21 cellular contexts compared by ENCODE assay signal in the genomic region with DNA sequence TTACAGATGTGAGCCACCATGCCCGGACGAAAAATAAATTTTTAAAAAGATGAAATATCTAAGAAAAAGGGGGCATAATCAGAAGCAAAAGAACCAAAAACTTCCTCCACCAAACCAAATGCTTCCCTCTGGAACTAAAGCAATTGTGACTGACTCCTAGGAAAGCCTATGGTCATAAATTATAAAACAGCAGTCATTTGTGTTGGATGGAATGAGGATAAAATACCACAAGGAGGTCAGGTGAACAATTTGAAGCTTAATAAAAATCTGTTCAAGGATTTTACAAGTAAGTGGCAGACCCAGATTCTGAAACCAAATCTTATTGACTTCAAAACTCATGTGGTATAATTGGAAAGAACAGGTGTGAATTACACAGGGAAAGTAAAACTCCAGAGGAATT.
A peak's percentile ranks its signal among the peaks of the same experiment; 100 is the strongest.
DNase-seq lines count a peak whose midpoint lies in the region; TF ChIP-seq lines count a peak whose summit lies in the region.
"Had no signal": no experiment of that assay in that cellular context is flagged by ENCODE, and none has a peak within 500 bp of the region (broad histone marks: within the 10 kb centered on the region; RNA-seq: fewer than 3 reads in every experiment).

No MANE protein-coding gene starts in this region.

- DNase-seq in HEK293T (ENCODE audit: extremely low spot score) (no peak), dorsolateral prefrontal cortex (no peak), vagina (ENCODE audit: extremely low spot score in 2 of 2) (no peak), ecto neural progenitor cell (ENCODE audit: low spot score) (no peak), COLO668 (lab: John Stamatoyannopoulos, UW; ENCODE audit: unreplicated experiment) (no peak)
- DNase-seq: AML-193; BE2C; Calu3; CD4-positive, alpha-beta T cell; CD8-positive, alpha-beta memory T cell; COR-L47; DMS79; EL; GDM1; GM23248; H7; HCEC 1CT; HFFc6 had no signal

- TF ChIP-seq CTCF in HEK293 (tag by site-specific recombination; IDR thresholded peaks at IDR 0.05) = no peak
- TF ChIP-seq CTCF in dorsolateral prefrontal cortex (IDR thresholded peaks at IDR 0.05 in 54 of 56, conservative IDR thresholded peaks at IDR 0.05 in 2 of 56; ENCODE audit: low read depth in 1 of 56, partially characterized antibody in 56 of 56) = no peak
- TF ChIP-seq CTCF in vagina (IDR thresholded peaks at IDR 0.05) = no peak

- CTCF ChIA-PET in HEK293 (lab: Yijun Ruan, JAX) (interaction anchor here (0.6 to 1.3 kb wide), 2 partner anchors 8 to 214 kb away, joined by 3 to 6 read pairs; no protein-coding TSS in a partner anchor), HEK293T (lab: Yijun Ruan, JAX) (no interaction called here)

- H3K27ac ChIP-seq in HEK293 (ENCODE audit: extremely low read depth, low read depth, low read length) (no peak overlapping the region), dorsolateral prefrontal cortex (peak overlapping the region in 36 of 59 donors; percentile 15 to 98 (median 92)), vagina (peak overlapping the region; percentile 17)
- H3K27ac ChIP-seq: BLaER1 treated with 17β-estradiol and CSF1 and Interleukin-3, amounts not matched to agents 10 nM and 100 nM had no signal

- H3K4me3 ChIP-seq in HEK293 (ENCODE audit: low read depth, low read length) (no peak overlapping the region), dorsolateral prefrontal cortex (no peak overlapping the region), vagina (no peak overlapping the region)
- H3K4me3 ChIP-seq: BLaER1 treated with 17β-estradiol and CSF1 and Interleukin-3, amounts not matched to agents 10 nM and 100 nM; GM12878; GM23248 had no signal

- H3K4me1 ChIP-seq in HEK293 (ENCODE audit: control insufficient read depth, insufficient read depth, low read length) = no peaks in the 10 kb centered on the region
- peaks cover 73% of the 10 kb centered on the region for H3K4me1 ChIP-seq in vagina
- H3K4me1 ChIP-seq: BE2C had no signal

- H3K27me3 ChIP-seq in dorsolateral prefrontal cortex = no peaks in the 10 kb centered on the region
- no peaks in the 10 kb centered on the region for H3K27me3 ChIP-seq in vagina
- H3K27me3 ChIP-seq: BE2C; BLaER1 treated with 17β-estradiol and CSF1 and Interleukin-3, amounts not matched to agents 10 nM and 100 nM had no signal

- TF ChIP-seq POLR2A in vagina (IDR thresholded peaks at IDR 0.05) = no peak

- H3K36me3 ChIP-seq in HEK293 (ENCODE audit: control insufficient read depth in 2 of 2, insufficient read depth in 1 of 2, low read length in 2 of 2) = no peaks in the 10 kb centered on the region
- H3K36me3 ChIP-seq in vagina = no peaks in the 10 kb centered on the region
- H3K36me3 ChIP-seq: BE2C had no signal

- POLR2A ChIA-PET in HEK293 (lab: Yijun Ruan, JAX) = no interaction called here
- POLR2A ChIA-PET in HEK293T (lab: Yijun Ruan, JAX) = no interaction called here

- H3K9me3 ChIP-seq in HEK293 (ENCODE audit: control insufficient read depth, insufficient read depth, low read depth, low read length) = no peaks in the 10 kb centered on the region
- no peaks in the 10 kb centered on the region for H3K9me3 ChIP-seq in vagina
- H3K9me3 ChIP-seq: BE2C; BLaER1 treated with 17β-estradiol and CSF1 and Interleukin-3, amounts not matched to agents 10 nM and 100 nM had no signal

- intact Hi-C loops in dorsolateral prefrontal cortex (cut with DNase I) = no loop called here
- intact Hi-C loops in vagina (cut with DNase I) = loop anchor here (10.0 kb wide), 1 partner anchor 112 kb away; the partner anchor contains the start of gene KIF13A

TF ChIP-seq in HEK293, 187 proteins besides CTCF, POLR2A, EP300 and RAD21:
- TF ChIP-seq ZNF610 (tag by site-specific recombination; IDR thresholded peaks at IDR 0.05; ENCODE audit: borderline replicate concordance) (no peak), PRDM6 (tag by site-specific recombination; IDR thresholded peaks at IDR 0.05) (peak; percentile 14; the same call in 1 of the 2 replicates), ZNF223 (tag by site-specific recombination; IDR thresholded peaks at IDR 0.05) (no peak)

TF ChIP-seq in HEK293T, 16 proteins besides CTCF, POLR2A, EP300 and RAD21:
- TF ChIP-seq, protein P1, sequence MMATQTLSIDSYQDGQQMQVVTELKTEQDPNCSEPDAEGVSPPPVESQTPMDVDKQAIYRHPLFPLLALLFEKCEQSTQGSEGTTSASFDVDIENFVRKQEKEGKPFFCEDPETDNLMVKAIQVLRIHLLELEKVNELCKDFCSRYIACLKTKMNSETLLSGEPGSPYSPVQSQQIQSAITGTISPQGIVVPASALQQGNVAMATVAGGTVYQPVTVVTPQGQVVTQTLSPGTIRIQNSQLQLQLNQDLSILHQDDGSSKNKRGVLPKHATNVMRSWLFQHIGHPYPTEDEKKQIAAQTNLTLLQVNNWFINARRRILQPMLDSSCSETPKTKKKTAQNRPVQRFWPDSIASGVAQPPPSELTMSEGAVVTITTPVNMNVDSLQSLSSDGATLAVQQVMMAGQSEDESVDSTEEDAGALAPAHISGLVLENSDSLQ (IDR thresholded peaks at IDR 0.05) = peak; percentile 58
- TF ChIP-seq BHLHE40 (IDR thresholded peaks at IDR 0.05; ENCODE audit: borderline replicate concordance) = no peak
TF ChIP-seq in HEK293T: peak in this region for 1.
